Comparison of ENCODE assay signal across 1 cellular context in the genomic region with DNA sequence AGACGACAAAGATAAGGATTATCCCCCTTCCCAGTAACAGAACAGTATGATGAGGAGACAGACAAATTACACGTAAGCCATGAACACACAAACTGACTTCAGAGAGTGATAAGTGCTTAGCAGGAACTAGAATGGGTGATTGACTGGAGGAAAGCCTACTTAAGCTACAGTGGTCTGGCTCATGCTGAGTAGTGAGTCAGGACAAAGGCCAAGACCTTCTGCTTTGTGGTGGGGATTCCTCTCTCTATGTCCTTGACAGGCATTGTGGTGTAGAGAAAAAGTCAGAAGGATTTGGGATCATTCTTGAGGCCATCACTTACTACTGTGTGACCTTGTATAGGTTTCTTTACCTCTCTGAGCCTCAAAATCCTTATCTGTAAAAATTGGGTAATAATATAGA.
TF ChIP-seq lines count a peak whose summit lies in the region.

No MANE protein-coding gene starts in this region.

TF ChIP-seq in K562, 482 proteins besides CTCF, POLR2A, EP300 and RAD21 (continued from another document):
- TF ChIP-seq, protein P1, sequence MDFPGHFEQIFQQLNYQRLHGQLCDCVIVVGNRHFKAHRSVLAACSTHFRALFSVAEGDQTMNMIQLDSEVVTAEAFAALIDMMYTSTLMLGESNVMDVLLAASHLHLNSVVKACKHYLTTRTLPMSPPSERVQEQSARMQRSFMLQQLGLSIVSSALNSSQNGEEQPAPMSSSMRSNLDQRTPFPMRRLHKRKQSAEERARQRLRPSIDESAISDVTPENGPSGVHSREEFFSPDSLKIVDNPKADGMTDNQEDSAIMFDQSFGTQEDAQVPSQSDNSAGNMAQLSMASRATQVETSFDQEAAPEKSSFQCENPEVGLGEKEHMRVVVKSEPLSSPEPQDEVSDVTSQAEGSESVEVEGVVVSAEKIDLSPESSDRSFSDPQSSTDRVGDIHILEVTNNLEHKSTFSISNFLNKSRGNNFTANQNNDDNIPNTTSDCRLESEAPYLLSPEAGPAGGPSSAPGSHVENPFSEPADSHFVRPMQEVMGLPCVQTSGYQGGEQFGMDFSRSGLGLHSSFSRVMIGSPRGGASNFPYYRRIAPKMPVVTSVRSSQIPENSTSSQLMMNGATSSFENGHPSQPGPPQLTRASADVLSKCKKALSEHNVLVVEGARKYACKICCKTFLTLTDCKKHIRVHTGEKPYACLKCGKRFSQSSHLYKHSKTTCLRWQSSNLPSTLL (IDR thresholded peaks at IDR 0.05), result no peak
- TF ChIP-seq RBFOX2 (IDR thresholded peaks at IDR 0.05; ENCODE audit: low read depth, low read length) (no peak), POLR2AphosphoS5 (IDR thresholded peaks at IDR 0.05; ENCODE audit: control insufficient read depth, insufficient read depth, low read depth, low read length) (no peak), ARID3A (IDR thresholded peaks at IDR 0.05; ENCODE audit: borderline replicate concordance, low read depth, low read length) (peak; percentile 38; the same call in 1 of the 2 replicates), HSF4 (CRISPR knock-in tag; IDR thresholded peaks at IDR 0.05; ENCODE audit: borderline replicate concordance) (no peak), ZNF764 (CRISPR knock-in tag; IDR thresholded peaks at IDR 0.05; ENCODE audit: low read depth) (no peak), NR2C2 (CRISPR knock-in tag; IDR thresholded peaks at IDR 0.05) (no peak), NR2C2 (tag; IDR thresholded peaks at IDR 0.05) (no peak), MTA1 (IDR thresholded peaks at IDR 0.05; ENCODE audit: borderline replicate concordance) (no peak), ZNF239 (CRISPR knock-in tag; IDR thresholded peaks at IDR 0.05) (no peak), SRSF7 (optimal IDR thresholded peaks at IDR 0.05; ENCODE audit: low read depth, low read length) (no peak), KDM2B (CRISPR knock-in tag; IDR thresholded peaks at IDR 0.05) (no peak), EZH2 (IDR thresholded peaks at IDR 0.05; ENCODE audit: borderline replicate concordance, low read depth, low read length) (no peak), SREBF1 (IDR thresholded peaks at IDR 0.05; ENCODE audit: borderline replicate concordance, low read depth, low read length) (no peak), HBP1 (CRISPR knock-in tag; IDR thresholded peaks at IDR 0.05) (no peak), SMAD4 (CRISPR knock-in tag; conservative IDR thresholded peaks at IDR 0.05) (no peak), SETDB1 (IDR thresholded peaks at IDR 0.05; ENCODE audit: low read length) (no peak), ZNF140 (CRISPR knock-in tag; IDR thresholded peaks at IDR 0.05) (no peak), NR3C1 (CRISPR knock-in tag; IDR thresholded peaks at IDR 0.05) (no peak), TBP (optimal IDR thresholded peaks at IDR 0.05; ENCODE audit: low read depth, low read length) (peak; percentile 1), DPF2 (IDR thresholded peaks at IDR 0.05) (peak; percentile 75), NCOA4 (IDR thresholded peaks at IDR 0.05; ENCODE audit: partially characterized antibody) (no peak), TGIF2 (CRISPR knock-in tag; IDR thresholded peaks at IDR 0.05) (no peak), RBM17 (IDR thresholded peaks at IDR 0.05; ENCODE audit: borderline replicate concordance, low read depth, low read length) (no peak), KAT7 (CRISPR knock-in tag; IDR thresholded peaks at IDR 0.05; ENCODE audit: borderline replicate concordance) (no peak), SIN3A (IDR thresholded peaks at IDR 0.05; ENCODE audit: borderline replicate concordance in 2 of 2, control insufficient read depth in 1 of 2, low read depth in 2 of 2, low read length in 2 of 2) (no peak), SOX6 (IDR thresholded peaks at IDR 0.05) (peak; percentile 38; the same call in 1 of the 2 replicates), PHB (CRISPR knock-in tag; IDR thresholded peaks at IDR 0.05) (no peak), ZNF584 (CRISPR knock-in tag; IDR thresholded peaks at IDR 0.05; ENCODE audit: low read depth) (no peak), GATAD2A (IDR thresholded peaks at IDR 0.05) (no peak), PRPF4 (IDR thresholded peaks at IDR 0.05; ENCODE audit: insufficient read depth, low read depth, low read length, poor library complexity, severe bottlenecking) (no peak), ZSCAN29 (IDR thresholded peaks at IDR 0.05) (no peak), RFX7 (CRISPR knock-in tag; IDR thresholded peaks at IDR 0.05) (no peak), HMBOX1 (IDR thresholded peaks at IDR 0.05) (peak; percentile 67)
- TF ChIP-seq, protein P2, sequence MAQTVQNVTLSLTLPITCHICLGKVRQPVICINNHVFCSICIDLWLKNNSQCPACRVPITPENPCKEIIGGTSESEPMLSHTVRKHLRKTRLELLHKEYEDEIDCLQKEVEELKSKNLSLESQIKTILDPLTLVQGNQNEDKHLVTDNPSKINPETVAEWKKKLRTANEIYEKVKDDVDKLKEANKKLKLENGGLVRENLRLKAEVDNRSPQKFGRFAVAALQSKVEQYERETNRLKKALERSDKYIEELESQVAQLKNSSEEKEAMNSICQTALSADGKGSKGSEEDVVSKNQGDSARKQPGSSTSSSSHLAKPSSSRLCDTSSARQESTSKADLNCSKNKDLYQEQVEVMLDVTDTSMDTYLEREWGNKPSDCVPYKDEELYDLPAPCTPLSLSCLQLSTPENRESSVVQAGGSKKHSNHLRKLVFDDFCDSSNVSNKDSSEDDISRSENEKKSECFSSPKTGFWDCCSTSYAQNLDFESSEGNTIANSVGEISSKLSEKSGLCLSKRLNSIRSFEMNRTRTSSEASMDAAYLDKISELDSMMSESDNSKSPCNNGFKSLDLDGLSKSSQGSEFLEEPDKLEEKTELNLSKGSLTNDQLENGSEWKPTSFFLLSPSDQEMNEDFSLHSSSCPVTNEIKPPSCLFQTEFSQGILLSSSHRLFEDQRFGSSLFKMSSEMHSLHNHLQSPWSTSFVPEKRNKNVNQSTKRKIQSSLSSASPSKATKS (CRISPR knock-in tag; IDR thresholded peaks at IDR 0.05), result no peak
- TF ChIP-seq, protein P3, sequence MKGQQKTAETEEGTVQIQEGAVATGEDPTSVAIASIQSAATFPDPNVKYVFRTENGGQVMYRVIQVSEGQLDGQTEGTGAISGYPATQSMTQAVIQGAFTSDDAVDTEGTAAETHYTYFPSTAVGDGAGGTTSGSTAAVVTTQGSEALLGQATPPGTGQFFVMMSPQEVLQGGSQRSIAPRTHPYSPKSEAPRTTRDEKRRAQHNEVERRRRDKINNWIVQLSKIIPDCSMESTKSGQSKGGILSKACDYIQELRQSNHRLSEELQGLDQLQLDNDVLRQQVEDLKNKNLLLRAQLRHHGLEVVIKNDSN (CRISPR knock-in tag; IDR thresholded peaks at IDR 0.05), result no peak
- TF ChIP-seq, protein P4, sequence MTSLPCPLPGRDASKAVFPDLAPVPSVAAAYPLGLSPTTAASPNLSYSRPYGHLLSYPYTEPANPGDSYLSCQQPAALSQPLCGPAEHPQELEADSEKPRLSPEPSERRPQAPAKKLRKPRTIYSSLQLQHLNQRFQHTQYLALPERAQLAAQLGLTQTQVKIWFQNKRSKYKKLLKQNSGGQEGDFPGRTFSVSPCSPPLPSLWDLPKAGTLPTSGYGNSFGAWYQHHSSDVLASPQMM (CRISPR knock-in tag; IDR thresholded peaks at IDR 0.05), result no peak
